In the genomic region with DNA sequence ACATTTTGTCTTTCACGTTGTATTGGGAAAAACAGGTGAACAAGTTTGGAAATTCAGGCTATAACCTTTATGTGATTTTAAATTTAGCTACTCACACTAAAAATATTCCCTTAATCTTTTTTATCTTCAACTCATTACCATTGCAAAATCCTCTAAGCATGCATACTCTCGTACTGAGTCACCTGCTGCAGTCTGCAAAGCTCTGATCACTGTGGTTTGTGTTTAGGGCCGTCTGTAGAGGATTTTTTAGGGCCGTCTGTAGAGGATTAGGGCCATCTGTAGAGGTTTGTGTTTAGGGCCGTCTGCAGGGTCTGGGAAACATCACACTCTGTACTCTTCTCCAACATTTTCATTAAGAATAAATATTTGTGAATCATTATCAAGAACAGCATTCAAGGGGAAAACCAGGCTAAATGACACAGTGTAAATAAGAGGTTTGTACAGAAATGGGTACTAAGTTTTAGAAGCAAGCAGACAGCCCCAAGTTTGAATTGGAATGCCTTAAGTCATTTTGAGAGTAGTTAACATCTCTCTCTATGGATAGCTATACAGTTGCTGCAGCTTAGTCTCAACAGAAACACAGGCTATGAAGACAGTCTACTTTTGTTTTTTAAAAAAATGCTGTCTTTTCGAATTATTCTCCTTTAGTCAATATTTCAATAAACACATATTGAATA, we compare ENCODE assay signal across 8 cellular contexts.
DNase-seq lines count a peak whose midpoint lies in the region; ATAC-seq and TF ChIP-seq lines count a peak whose summit lies in the region.

No MANE protein-coding gene starts in this region.

- H3K4me3 ChIP-seq in cardiac fibroblast (replicated peaks in 1 of 2; ENCODE audit: low read depth in 2 of 2, low read length in 2 of 2): no peak overlapping the region

- ATAC-seq in GM19035 (IDR thresholded peaks at IDR 0.05; ENCODE audit: unreplicated experiment): peak; percentile 78
- ATAC-seq in GM18861 (IDR thresholded peaks at IDR 0.05; ENCODE audit: unreplicated experiment): no peak
- no peak for ATAC-seq in HG03457 (IDR thresholded peaks at IDR 0.05; ENCODE audit: unreplicated experiment)

- TF ChIP-seq CTCF in cardiac fibroblast (IDR thresholded peaks at IDR 0.05; ENCODE audit: low read depth, low read length): no peak

- DNase-seq in HK-2 (ENCODE audit: unreplicated experiment) (peak; percentile 4), cardiac fibroblast (ENCODE audit: low read depth in 2 of 2) (peak; percentile 89 to 93), putamen (ENCODE audit: low spot score) (peak; percentile 13), NCI-H1105 treated with DMSO at 0.1 percent for 48 hours (lab: John Stamatoyannopoulos, UW) (no peak)
- DNase-seq in stimulated activated naive CD4-positive, alpha-beta T cell (lab: John Stamatoyannopoulos, UW): no peak

Comparison
In these comparisons a context has a peak if more than half of its experiments do, and no peak if none do; other contexts are left out.
1. DNase-seq: peak in HK-2 (single experiment), cardiac fibroblast (2 of 2) and putamen (single experiment); none in stimulated activated naive CD4-positive, alpha-beta T cell (0 of 6) and NCI-H1105 treated with DMSO at 0.1 percent for 48 hours (single experiment).